ENCODE assay signal across 22 cellular contexts in genomic region chr16:80611930-80612327, GRCh38.
DNase-seq lines count a peak whose midpoint lies in the region; ATAC-seq and TF ChIP-seq lines count a peak whose summit lies in the region.
"Had no signal": no experiment of that assay in that cellular context is flagged by ENCODE, and none has a peak within 500 bp of the region (broad histone marks: within the 10 kb centered on the region; RNA-seq: fewer than 3 reads in every experiment).

No MANE protein-coding gene starts in this region.

- no peaks in the 10 kb centered on the region for H3K36me3 ChIP-seq in IMR-90 (ENCODE audit: control insufficient read depth, insufficient read depth, low read length)
- H3K36me3 ChIP-seq in endodermal cell (ENCODE audit: control insufficient read depth, insufficient read depth, low read length), result no peaks in the 10 kb centered on the region
- H3K36me3 ChIP-seq: BE2C had no signal

- H2BK5ac ChIP-seq in IMR-90 (ENCODE audit: low read depth, low read length, poor library complexity, severe bottlenecking), result no peak overlapping the region

- H4K8ac ChIP-seq in IMR-90 (ENCODE audit: low read depth in 2 of 2, low read length in 2 of 2), result no peak overlapping the region

- no peak overlapping the region for H3K56ac ChIP-seq in IMR-90 (ENCODE audit: extremely low read depth, insufficient read depth, low read length)

- H3K4ac ChIP-seq in IMR-90 (ENCODE audit: low read depth, low read length), result no peak overlapping the region

- dilution Hi-C loops in IMR-90 (cut with HindIII; ENCODE audit: low sequenced_read_pairs, unreplicated experiment), result no loop called here

- in situ Hi-C loops in IMR-90 (cut with MboI; ENCODE audit: low sequenced_read_pairs), result no loop called here

- peaks cover 3% of the 10 kb centered on the region; the same call in 1 of the 2 replicates for H3K9me1 ChIP-seq in IMR-90 (ENCODE audit: insufficient read depth, low read length)

- H2BK20ac ChIP-seq in IMR-90 (ENCODE audit: low read depth, low read length), result no peak overlapping the region

- H3K4me1 ChIP-seq in IMR-90 (ENCODE audit: control insufficient read depth, insufficient read depth, low read length) (no peaks in the 10 kb centered on the region; the same call in 1 of the 2 replicates), endodermal cell (ENCODE audit: control insufficient read depth, insufficient read depth, low read length) (no peaks in the 10 kb centered on the region)
- H3K4me1 ChIP-seq: BE2C had no signal

- H3K9ac ChIP-seq in IMR-90 (ENCODE audit: low read depth, low read length) (no peak overlapping the region), endodermal cell (ENCODE audit: extremely low read depth, low read length, poor library complexity, severe bottlenecking) (no peak overlapping the region)
- H3K9ac ChIP-seq: BLaER1 had no signal

- no peak overlapping the region for H2BK120ac ChIP-seq in IMR-90 (ENCODE audit: low read depth, low read length)

- no peak for TF ChIP-seq POLR2A in IMR-90 (IDR thresholded peaks at IDR 0.05; ENCODE audit: low read depth, low read length)

- H3K36me3 Mint-ChIP-seq in endodermal cell (ENCODE audit: low read depth) (peaks cover 24% of the 10 kb centered on the region), osteocyte (ENCODE audit: unreplicated experiment) (no peaks in the 10 kb centered on the region), immature natural killer cell (no peaks in the 10 kb centered on the region)

- TF ChIP-seq RAD21 in IMR-90 (IDR thresholded peaks at IDR 0.05; ENCODE audit: low read length), result no peak

- intact Hi-C loops in IMR-90 (cut with micrococcal nuclease), result no loop called here

- H3K4me3 Mint-ChIP-seq in endodermal cell (no peak overlapping the region), osteocyte (ENCODE audit: unreplicated experiment) (no peak overlapping the region), immature natural killer cell (no peak overlapping the region)
- H3K4me3 Mint-ChIP-seq: CD14-positive monocyte; CD4-positive, alpha-beta memory T cell; CD4-positive, CD25-positive, alpha-beta regulatory T cell; CD8-positive, alpha-beta memory T cell had no signal

- DNase-seq in GM10248 (ENCODE audit: extremely low spot score), result peak; percentile 13
- no peak for DNase-seq in IMR-90
- DNase-seq in endodermal cell, result peak; percentile 29
- DNase-seq in osteocyte (ENCODE audit: extremely low spot score, unreplicated experiment), result peak; percentile 72
- DNase-seq in activated CD4-positive, alpha-beta T cell treated with anti-CD3 and anti-CD28 coated beads, Interleukin-2, amount 50 U/mL, for 4 hours, result no peak
- DNase-seq in immature natural killer cell, result no peak
- DNase-seq in NCI-H187 treated with DMSO at 0.1 percent for 48 hours (lab: John Stamatoyannopoulos, UW), result no peak
- no peak for DNase-seq in COLO668 (lab: John Stamatoyannopoulos, UW; ENCODE audit: unreplicated experiment)
- DNase-seq: 8988T; ACHN; BE2C; C1 segment of cervical spinal cord; Caco-2; Calu3; CD4-positive, alpha-beta memory T cell; CD4-positive, CD25-positive, alpha-beta regulatory T cell; CD8-positive, alpha-beta memory T cell; DMS79 treated with DMSO at 0.1 percent for 48 hours; GF-D8 had no signal

- H3K18ac ChIP-seq in IMR-90 (ENCODE audit: low read depth, low read length), result no peak overlapping the region

- no peaks in the 10 kb centered on the region for H3K79me1 ChIP-seq in IMR-90 (ENCODE audit: low read depth in 1 of 2, low read length in 2 of 2)

- H4K20me1 ChIP-seq in IMR-90 (ENCODE audit: insufficient read depth, low read length), result no peaks in the 10 kb centered on the region
- H4K20me1 ChIP-seq: BLaER1 had no signal

- no TSS peak for BruUV-seq in IMR-90 (replicated peaks; lab: Mats Ljungman, UMichigan)

- no peak overlapping the region for H3K14ac ChIP-seq in IMR-90 (replicated peaks; ENCODE audit: low read depth, low read length)

- H3K27me3 Mint-ChIP-seq in endodermal cell (ENCODE audit: insufficient read depth), result no peaks in the 10 kb centered on the region
- H3K27me3 Mint-ChIP-seq in osteocyte (ENCODE audit: unreplicated experiment), result no peaks in the 10 kb centered on the region
- peaks cover under 1 to 5% (median 2%) of the 10 kb centered on the region in 3 donors for H3K27me3 Mint-ChIP-seq in immature natural killer cell (ENCODE audit: low read depth in 3 of 3)
- H3K27me3 Mint-ChIP-seq: CD4-positive, alpha-beta memory T cell; CD4-positive, CD25-positive, alpha-beta regulatory T cell; CD8-positive, alpha-beta memory T cell had no signal

- peak overlapping the region; percentile 23 for H2AK9ac ChIP-seq in IMR-90 (replicated peaks; ENCODE audit: low read depth, low read length, poor library complexity)

- H3K4me3 ChIP-seq in IMR-90 (ENCODE audit: insufficient read depth, low read depth, low read length), result no peak overlapping the region
- H3K4me3 ChIP-seq in endodermal cell (ENCODE audit: low read length), result no peak overlapping the region
- H3K4me3 ChIP-seq: BLaER1, GM12878 had no signal

- POLR2A ChIA-PET in GM10248 (lab: Yijun Ruan, JAX), result no interaction called here
- POLR2A ChIA-PET in IMR-90 (lab: Charles Lee; ENCODE audit: unreplicated experiment), result no interaction called here

- H3K27ac ChIP-seq in IMR-90 (ENCODE audit: insufficient read depth, low read length) (no peak overlapping the region), endodermal cell (ENCODE audit: low read depth, low read length) (no peak overlapping the region)
- H3K27ac ChIP-seq: BLaER1 had no signal

- H3K27ac Mint-ChIP-seq in endodermal cell, result no peak overlapping the region
- H3K27ac Mint-ChIP-seq in osteocyte (ENCODE audit: unreplicated experiment), result no peak overlapping the region
- no peak overlapping the region for H3K27ac Mint-ChIP-seq in immature natural killer cell
- H3K27ac Mint-ChIP-seq: CD4-positive, alpha-beta memory T cell; CD4-positive, CD25-positive, alpha-beta regulatory T cell; CD8-positive, alpha-beta memory T cell had no signal

- H4K5ac ChIP-seq in IMR-90 (ENCODE audit: low read depth, low read length), result no peak overlapping the region

- peak overlapping the region; percentile 28; the same call in 1 of the 2 replicates for H2AK5ac ChIP-seq in IMR-90 (ENCODE audit: low read depth, low read length)

- no peak overlapping the region for H4K91ac ChIP-seq in IMR-90 (ENCODE audit: insufficient read depth, low read depth, low read length)

- H3K27me3 ChIP-seq in IMR-90 (ENCODE audit: control insufficient read depth, insufficient read depth, low read length) (no peaks in the 10 kb centered on the region), endodermal cell (ENCODE audit: control insufficient read depth, insufficient read depth, low read length, poor library complexity, severe bottlenecking) (no peaks in the 10 kb centered on the region)
- H3K27me3 ChIP-seq: BE2C, BLaER1 had no signal

- CTCF ChIA-PET in GM10248 (lab: Yijun Ruan, JAX), result interaction anchor here (1.2 kb wide), 1 partner anchor 213 kb away, joined by 3 read pairs; no protein-coding TSS in a partner anchor
- CTCF ChIA-PET in IMR-90 (lab: Yijun Ruan, JAX), result no interaction called here

- H3K9me3 Mint-ChIP-seq in endodermal cell (peaks cover 9% of the 10 kb centered on the region), osteocyte (ENCODE audit: unreplicated experiment) (peaks cover 14% of the 10 kb centered on the region), immature natural killer cell (no peaks in the 10 kb centered on the region)

- H2AFZ ChIP-seq in IMR-90 (replicated peaks; ENCODE audit: low read length, poor library complexity), result peak overlapping the region; percentile 33

- peaks cover 12% of the 10 kb centered on the region for H3K9me3 ChIP-seq in IMR-90 (ENCODE audit: control insufficient read depth, insufficient read depth, low read length)
- no peaks in the 10 kb centered on the region for H3K9me3 ChIP-seq in endodermal cell (ENCODE audit: control insufficient read depth, low read length)
- H3K9me3 ChIP-seq: BE2C had no signal

- no peak overlapping the region for H3K4me2 ChIP-seq in IMR-90 (ENCODE audit: low read depth, low read length)
- H3K4me2 ChIP-seq: BLaER1 had no signal

- 84% methylated on average over 4 of the region's 11 CpGs; no CpG with 5 or more reads in 1 of the 2 experiments for WGBS in IMR-90 (ENCODE audit: extremely low coverage in 2 of 2, insufficient read length in 1 of 2), 2 experiments
- 91 to 97% methylated on average over 11 of the region's 11 CpGs for WGBS in endodermal cell (ENCODE audit: insufficient coverage in 1 of 2, insufficient read length in 1 of 2), 2 experiments

- H2BK15ac ChIP-seq in IMR-90 (ENCODE audit: low read depth, low read length), result no peak overlapping the region

- TF ChIP-seq CTCF in GM10248 (IDR thresholded peaks at IDR 0.05; ENCODE audit: control extremely low read depth, extremely low read depth, low read depth, missing control alignments), result no peak
- no peak for TF ChIP-seq CTCF in IMR-90 (conservative IDR thresholded peaks at IDR 0.05; ENCODE audit: low read depth, low read length)
- TF ChIP-seq CTCF in endodermal cell (conservative IDR thresholded peaks at IDR 0.05), result no peak
- no peak for TF ChIP-seq CTCF in osteocyte (IDR thresholded peaks at IDR 0.05)

- H3K23ac ChIP-seq in IMR-90 (ENCODE audit: low read depth, low read length), result no peak overlapping the region

- no peak for ATAC-seq in IMR-90 (ENCODE audit: low read depth)
- ATAC-seq: GM12878 had no signal

- H3K4me1 Mint-ChIP-seq in endodermal cell (peaks cover 29% of the 10 kb centered on the region), osteocyte (ENCODE audit: unreplicated experiment) (no peaks in the 10 kb centered on the region), immature natural killer cell (no peaks in the 10 kb centered on the region)
- H3K4me1 Mint-ChIP-seq: CD14-positive monocyte had no signal

TF ChIP-seq in IMR-90, 13 proteins besides CTCF, POLR2A, EP300 and RAD21 (continues in another document):
- TF ChIP-seq RFX5 (IDR thresholded peaks at IDR 0.05; ENCODE audit: low read depth, low read length) (no peak), MAFK (IDR thresholded peaks at IDR 0.05; ENCODE audit: low read depth, low read length) (no peak), MAZ (IDR thresholded peaks at IDR 0.05; ENCODE audit: borderline replicate concordance, low read depth, low read length) (no peak), BHLHE40 (IDR thresholded peaks at IDR 0.05; ENCODE audit: low read depth, low read length) (no peak), FOS (IDR thresholded peaks at IDR 0.05; ENCODE audit: low read depth, low read length) (no peak), SMC3 (IDR thresholded peaks at IDR 0.05; ENCODE audit: low read depth, low read length) (no peak), NFE2L2 (IDR thresholded peaks at IDR 0.05; ENCODE audit: low read depth, low read length) (no peak)
- TF ChIP-seq, protein P1, sequence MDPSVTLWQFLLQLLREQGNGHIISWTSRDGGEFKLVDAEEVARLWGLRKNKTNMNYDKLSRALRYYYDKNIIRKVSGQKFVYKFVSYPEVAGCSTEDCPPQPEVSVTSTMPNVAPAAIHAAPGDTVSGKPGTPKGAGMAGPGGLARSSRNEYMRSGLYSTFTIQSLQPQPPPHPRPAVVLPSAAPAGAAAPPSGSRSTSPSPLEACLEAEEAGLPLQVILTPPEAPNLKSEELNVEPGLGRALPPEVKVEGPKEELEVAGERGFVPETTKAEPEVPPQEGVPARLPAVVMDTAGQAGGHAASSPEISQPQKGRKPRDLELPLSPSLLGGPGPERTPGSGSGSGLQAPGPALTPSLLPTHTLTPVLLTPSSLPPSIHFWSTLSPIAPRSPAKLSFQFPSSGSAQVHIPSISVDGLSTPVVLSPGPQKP (IDR thresholded peaks at IDR 0.05; ENCODE audit: borderline replicate concordance, low read depth, low read length), result no peak

Comparison
In these comparisons a context has a peak if more than half of its experiments do, and no peak if none do; other contexts are left out.
1. DNase-seq: peak in GM10248 (single experiment), endodermal cell (single experiment) and osteocyte (single experiment); none in IMR-90 (single experiment), activated CD4-positive, alpha-beta T cell treated with anti-CD3 and anti-CD28 coated beads, Interleukin-2, amount 50 U/mL, for 4 hours (0 of 2), immature natural killer cell (0 of 3), NCI-H187 treated with DMSO at 0.1 percent for 48 hours (single experiment) and COLO668 (single experiment).